In the genomic region with DNA sequence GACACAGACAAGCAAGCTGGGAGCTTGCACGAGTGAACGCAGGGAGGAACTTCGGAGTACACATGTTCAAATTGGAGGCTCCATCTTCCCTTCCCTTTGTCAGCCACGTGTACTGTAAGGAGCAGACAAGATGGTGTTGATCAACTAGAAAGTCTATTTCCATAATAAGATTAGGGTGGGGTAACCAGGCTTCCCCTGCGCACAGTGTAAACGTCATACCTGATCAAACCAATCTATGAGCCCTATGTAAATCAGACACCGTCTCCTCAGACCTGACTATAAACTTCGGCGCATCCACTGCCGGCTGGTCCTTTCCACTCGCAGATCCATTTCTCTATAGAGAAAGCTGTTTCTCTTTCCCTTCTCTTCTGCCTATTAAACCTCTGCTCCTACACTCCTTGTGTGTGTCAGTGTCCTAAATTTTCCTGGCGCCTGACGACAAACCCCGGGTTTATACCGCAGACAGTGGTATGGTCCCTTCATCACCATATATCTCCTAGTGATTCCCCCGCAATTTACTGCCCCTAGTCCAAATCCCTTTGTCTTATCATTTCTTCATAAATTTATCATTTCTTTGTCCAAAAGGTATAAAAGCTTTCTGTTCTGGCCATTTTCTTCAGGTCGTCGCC, we compare ENCODE assay signal across 1 cellular context.
TF ChIP-seq lines count a peak whose summit lies in the region.

No MANE protein-coding gene starts in this region.

TF ChIP-seq in HepG2, 621 proteins besides CTCF, POLR2A, EP300 and RAD21:
- TF ChIP-seq, protein P1, sequence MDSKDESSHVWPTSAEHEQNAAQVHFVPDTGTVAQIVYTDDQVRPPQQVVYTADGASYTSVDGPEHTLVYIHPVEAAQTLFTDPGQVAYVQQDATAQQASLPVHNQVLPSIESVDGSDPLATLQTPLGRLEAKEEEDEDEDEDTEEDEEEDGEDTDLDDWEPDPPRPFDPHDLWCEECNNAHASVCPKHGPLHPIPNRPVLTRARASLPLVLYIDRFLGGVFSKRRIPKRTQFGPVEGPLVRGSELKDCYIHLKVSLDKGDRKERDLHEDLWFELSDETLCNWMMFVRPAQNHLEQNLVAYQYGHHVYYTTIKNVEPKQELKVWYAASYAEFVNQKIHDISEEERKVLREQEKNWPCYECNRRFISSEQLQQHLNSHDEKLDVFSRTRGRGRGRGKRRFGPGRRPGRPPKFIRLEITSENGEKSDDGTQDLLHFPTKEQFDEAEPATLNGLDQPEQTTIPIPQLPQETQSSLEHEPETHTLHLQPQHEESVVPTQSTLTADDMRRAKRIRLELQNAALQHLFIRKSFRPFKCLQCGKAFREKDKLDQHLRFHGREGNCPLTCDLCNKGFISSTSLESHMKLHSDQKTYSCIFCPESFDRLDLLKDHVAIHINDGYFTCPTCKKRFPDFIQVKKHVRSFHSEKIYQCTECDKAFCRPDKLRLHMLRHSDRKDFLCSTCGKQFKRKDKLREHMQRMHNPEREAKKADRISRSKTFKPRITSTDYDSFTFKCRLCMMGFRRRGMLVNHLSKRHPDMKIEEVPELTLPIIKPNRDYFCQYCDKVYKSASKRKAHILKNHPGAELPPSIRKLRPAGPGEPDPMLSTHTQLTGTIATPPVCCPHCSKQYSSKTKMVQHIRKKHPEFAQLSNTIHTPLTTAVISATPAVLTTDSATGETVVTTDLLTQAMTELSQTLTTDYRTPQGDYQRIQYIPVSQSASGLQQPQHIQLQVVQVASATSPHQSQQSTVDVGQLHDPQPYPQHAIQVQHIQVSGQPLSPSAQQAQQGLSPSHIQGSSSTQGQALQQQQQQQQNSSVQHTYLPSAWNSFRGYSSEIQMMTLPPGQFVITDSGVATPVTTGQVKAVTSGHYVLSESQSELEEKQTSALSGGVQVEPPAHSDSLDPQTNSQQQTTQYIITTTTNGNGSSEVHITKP (CRISPR knock-in tag; IDR thresholded peaks at IDR 0.05; ENCODE audit: low read depth), result peak; percentile 65; the same call in 1 of the 2 replicates
- no peak for TF ChIP-seq JARID2 (CRISPR knock-in tag; IDR thresholded peaks at IDR 0.05; ENCODE audit: insufficient replicate concordance)
- peak; percentile 43; the same call in 1 of the 2 replicates for TF ChIP-seq POLR2G (IDR thresholded peaks at IDR 0.05; ENCODE audit: low read depth, low read length)
- TF ChIP-seq ZC3H13 (CRISPR knock-in tag; IDR thresholded peaks at IDR 0.05), result no peak
- TF ChIP-seq CREB1 (IDR thresholded peaks at IDR 0.05), result peak; percentile 31; the same call in 1 of the 2 replicates
- TF ChIP-seq CREB1 (CRISPR knock-in tag; IDR thresholded peaks at IDR 0.05), result peak; percentile 17; the same call in 1 of the 2 replicates
- TF ChIP-seq CREM (IDR thresholded peaks at IDR 0.05), result peak; percentile 52; the same call in 1 of the 2 replicates
- no peak for TF ChIP-seq CREM (CRISPR knock-in tag; IDR thresholded peaks at IDR 0.05)
- TF ChIP-seq, protein P2, sequence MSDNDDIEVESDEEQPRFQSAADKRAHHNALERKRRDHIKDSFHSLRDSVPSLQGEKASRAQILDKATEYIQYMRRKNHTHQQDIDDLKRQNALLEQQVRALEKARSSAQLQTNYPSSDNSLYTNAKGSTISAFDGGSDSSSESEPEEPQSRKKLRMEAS (IDR thresholded peaks at IDR 0.05), result peak; percentile 35; the same call in 1 of the 2 replicates
